Comparison of ENCODE assay signal across 25 cellular contexts in genomic region chr9:132488611-132489010, GRCh38.
DNase-seq lines count a peak whose midpoint lies in the region; ATAC-seq and TF ChIP-seq lines count a peak whose summit lies in the region.
"Had no signal": no experiment of that assay in that cellular context is flagged by ENCODE, and none has a peak within 500 bp of the region (broad histone marks: within the 10 kb centered on the region; RNA-seq: fewer than 3 reads in every experiment).

No MANE protein-coding gene starts in this region.

- H3K4me1 ChIP-seq in neural progenitor cell = peaks cover 25% of the 10 kb centered on the region
- no peaks in the 10 kb centered on the region for H3K4me1 ChIP-seq in ascending aorta
- H3K4me1 ChIP-seq: A549, SJSA1 had no signal

- peaks cover 26% of the 10 kb centered on the region for H3K9me3 Mint-ChIP-seq in neural progenitor cell
- H3K9me3 Mint-ChIP-seq: activated CD4-positive, alpha-beta T cell treated with anti-CD3 and anti-CD28 coated beads, Interleukin-2, amount 10 ng/mL, durations not matched to agents 7 days and 5 days; activated naive CD8-positive, alpha-beta T cell treated with anti-CD3 and anti-CD28 coated beads, Interleukin-2, amount 10 ng/mL, durations not matched to agents 7 days and 5 days; T-helper 2 cell treated with Interferon-gamma antibody and Interleukin-4, amounts not matched to agents 5 μg/mL and 100 μg/mL, for 36 hours had no signal

- peaks cover 13% of the 10 kb centered on the region for H3K36me3 Mint-ChIP-seq in neural progenitor cell
- H3K36me3 Mint-ChIP-seq: activated naive CD8-positive, alpha-beta T cell treated with anti-CD3 and anti-CD28 coated beads, Interleukin-2, amount 10 ng/mL, durations not matched to agents 7 days and 5 days had no signal

- H3K27me3 Mint-ChIP-seq in neural progenitor cell (ENCODE audit: insufficient read depth, low read depth) = peaks cover 14% of the 10 kb centered on the region

- H3K9ac ChIP-seq in neural progenitor cell = no peak overlapping the region

- no peak overlapping the region for H3K27ac ChIP-seq in neural progenitor cell
- H3K27ac ChIP-seq in ascending aorta = no peak overlapping the region
- no peak overlapping the region for H3K27ac ChIP-seq in brain microvascular endothelial cell
- H3K27ac ChIP-seq: A549, HL-60, SJSA1, VCaP had no signal

- H4K20me1 ChIP-seq in neural progenitor cell (ENCODE audit: low read depth) = no peaks in the 10 kb centered on the region

- TF ChIP-seq CTCF in neural progenitor cell (IDR thresholded peaks at IDR 0.05) (no peak), ascending aorta (IDR thresholded peaks at IDR 0.05) (no peak), brain microvascular endothelial cell (IDR thresholded peaks at IDR 0.05; ENCODE audit: low read depth, low read length, missing control alignments) (no peak)

- ATAC-seq in HG03442 (IDR thresholded peaks at IDR 0.05; ENCODE audit: unreplicated experiment) = no peak
- ATAC-seq: A549, esophagus mucosa, HepG2 had no signal

- no peaks in the 10 kb centered on the region for H3K79me2 ChIP-seq in neural progenitor cell (ENCODE audit: low read depth)

- H3K4me3 ChIP-seq in neural progenitor cell = no peak overlapping the region
- no peak overlapping the region for H3K4me3 ChIP-seq in ascending aorta
- no peak overlapping the region for H3K4me3 ChIP-seq in brain microvascular endothelial cell (ENCODE audit: low read depth, low read length)
- H3K4me3 ChIP-seq: A549, SJSA1 had no signal

- peaks cover 51% of the 10 kb centered on the region for H3K4me1 Mint-ChIP-seq in neural progenitor cell

- H3K27me3 ChIP-seq in neural progenitor cell (no peaks in the 10 kb centered on the region), ascending aorta (peaks cover 6% of the 10 kb centered on the region), brain microvascular endothelial cell (replicated peaks) (peaks cover 30% of the 10 kb centered on the region)

- H3K36me3 ChIP-seq in neural progenitor cell (no peaks in the 10 kb centered on the region), ascending aorta (no peaks in the 10 kb centered on the region), brain microvascular endothelial cell (replicated peaks) (no peaks in the 10 kb centered on the region)
- H3K36me3 ChIP-seq: SJSA1 had no signal

- no peak overlapping the region for H2AFZ ChIP-seq in neural progenitor cell (replicated peaks)

- no peak overlapping the region for H3K4me3 Mint-ChIP-seq in neural progenitor cell
- H3K4me3 Mint-ChIP-seq: nephron progenitor cell had no signal

- no peak overlapping the region for H3K4me2 ChIP-seq in neural progenitor cell
- H3K4me2 ChIP-seq: A549 had no signal

- H3K9me3 ChIP-seq in neural progenitor cell (ENCODE audit: low read depth) = no peaks in the 10 kb centered on the region
- H3K9me3 ChIP-seq in ascending aorta = no peaks in the 10 kb centered on the region
- H3K9me3 ChIP-seq: A549, SJSA1 had no signal

- intact Hi-C loops in ascending aorta (cut with DNase I) = no loop called here

- peak overlapping the region; percentile 82 for H3K27ac Mint-ChIP-seq in neural progenitor cell
- H3K27ac Mint-ChIP-seq: activated CD4-positive, alpha-beta T cell treated with anti-CD3 and anti-CD28 coated beads, Interleukin-2, amount 10 ng/mL, durations not matched to agents 7 days and 5 days; nephron progenitor cell; progenitor cell of endocrine pancreas had no signal

- no peaks in the 10 kb centered on the region for H3F3A ChIP-seq in neural progenitor cell (ENCODE audit: low read depth)

- in situ Hi-C loops in brain microvascular endothelial cell (cut with HindIII; ENCODE audit: low pct_ligation_motif_present, low sequenced_read_pairs) = no loop called here

- peak; percentile 28 for DNase-seq in NCI-H82 (lab: John Stamatoyannopoulos, UW)
- DNase-seq in NCI-H82 treated with DMSO at 0.1 percent for 48 hours (lab: John Stamatoyannopoulos, UW; ENCODE audit: unreplicated experiment) = no peak
- peak; percentile 41 for DNase-seq in NCI-H1417 treated with DMSO at 0.1 percent for 48 hours (lab: John Stamatoyannopoulos, UW)
- DNase-seq in NCI-H345 treated with DMSO at 0.1 percent for 48 hours (lab: John Stamatoyannopoulos, UW; ENCODE audit: unreplicated experiment) = peak; percentile 64
- DNase-seq in neural progenitor cell (ENCODE audit: low spot score) = no peak
- no peak for DNase-seq in ascending aorta (ENCODE audit: low spot score in 2 of 2)
- DNase-seq in brain microvascular endothelial cell = no peak
- DNase-seq: activated CD4-positive, alpha-beta T cell treated with anti-CD3 and anti-CD28 coated beads, Interleukin-2, amount 10 ng/mL, durations not matched to agents 7 days and 5 days; activated CD8-positive, alpha-beta memory T cell treated with anti-CD3 and anti-CD28 coated beads, Interleukin-2, amount 50 U/mL, for 48 hours; activated naive CD8-positive, alpha-beta T cell treated with anti-CD3 and anti-CD28 coated beads, Interleukin-2, amount 10 ng/mL, durations not matched to agents 7 days and 5 days; C1 segment of cervical spinal cord; effector CD8-positive, alpha-beta T cell; foreskin melanocyte; hippocampal formation; nephron progenitor cell; NK-92 treated with Interleukin-12 subunit alpha and Interleukin-12 subunit beta, amount 100 ng/mL, for 24 hours had no signal

Comparison
In these comparisons a context has a peak if more than half of its experiments do, and no peak if none do; other contexts are left out.
1. DNase-seq: peak in NCI-H82 (single experiment), NCI-H1417 treated with DMSO at 0.1 percent for 48 hours (single experiment) and NCI-H345 treated with DMSO at 0.1 percent for 48 hours (single experiment); none in NCI-H82 treated with DMSO at 0.1 percent for 48 hours (single experiment), neural progenitor cell (single experiment), ascending aorta (0 of 2) and brain microvascular endothelial cell (single experiment).